In the genomic region with DNA sequence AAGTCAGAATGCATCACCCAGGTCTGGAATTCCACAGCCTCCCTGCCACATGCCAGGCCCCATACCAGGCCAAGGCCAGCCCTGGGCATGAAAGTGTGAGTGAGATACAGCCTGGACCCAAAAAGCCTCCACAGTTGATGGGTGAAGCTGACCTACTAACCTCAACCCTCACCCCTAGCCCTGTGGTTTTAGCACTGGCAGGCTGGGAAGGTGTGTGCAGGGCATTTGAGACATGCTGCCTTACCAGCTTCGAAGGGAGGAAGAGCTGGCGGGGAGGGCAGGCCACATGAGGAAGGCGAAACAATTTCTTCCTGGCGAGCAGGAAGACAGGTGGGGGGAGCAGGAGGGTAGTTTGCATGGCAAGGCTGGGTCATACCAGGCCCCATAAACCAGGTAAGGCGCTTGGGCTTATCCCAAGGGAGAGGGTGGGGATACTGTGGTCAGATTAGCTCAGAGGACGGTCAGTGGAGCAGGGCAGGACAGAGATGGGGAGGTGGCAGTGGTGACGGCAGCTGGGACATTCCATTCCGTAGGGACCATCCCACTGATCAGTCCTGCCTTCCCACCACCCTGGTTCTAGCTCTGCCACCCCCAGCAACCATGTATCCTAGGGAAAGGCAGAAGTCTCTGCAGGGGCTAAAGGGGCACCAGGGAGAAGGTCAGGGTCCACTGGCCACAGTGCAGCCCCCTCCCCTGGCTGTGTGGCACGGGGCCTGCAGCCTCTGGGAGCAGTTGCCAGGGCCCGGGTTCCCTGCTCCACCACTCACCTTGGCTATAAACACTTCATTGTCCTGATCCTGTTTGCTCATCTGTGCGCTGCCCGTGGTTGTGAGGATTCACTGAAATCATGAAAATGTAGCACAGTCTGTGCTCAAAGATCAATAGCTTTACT, we compare ENCODE assay signal across 23 cellular contexts.
"Had no signal": no experiment of that assay in that cellular context is flagged by ENCODE, and none has a peak within 500 bp of the region (broad histone marks: within the 10 kb centered on the region; RNA-seq: fewer than 3 reads in every experiment).

No MANE protein-coding gene starts in this region.

- DNase-seq: activated CD4-positive, alpha-beta T cell treated with anti-CD3 and anti-CD28 coated beads for 36 hours; activated CD4-positive, alpha-beta T cell treated with anti-CD3 and anti-CD28 coated beads, Interleukin-2, amount 50 U/mL, for 48 hours; activated gamma-delta T cell treated with Interleukin-2 at 50 U/mL for 16 hours; activated T-cell treated with anti-CD3 and anti-CD28 coated beads for 4 hours; adrenal gland; cortex of kidney; effector CD4-positive, alpha-beta T cell; gastrocnemius medialis; heart left ventricle; kidney glomerular epithelial cell; left ventricle myocardium inferior; mammary epithelial cell; midbrain; sigmoid colon; stimulated activated CD4-positive, alpha-beta T cell treated with anti-CD3 and anti-CD28 coated beads, Interleukin-1b, Interleukin-23, amount 100 ng/mL, for 48 hours; stimulated activated CD8-positive, alpha-beta memory T cell treated with anti-CD3 and anti-CD28 coated beads, Interleukin-4, amount 100 ng/mL, for 48 hours; stimulated activated naive CD4-positive, alpha-beta T cell treated with Interleukin-2 at 50 U/mL for 16 hours had no signal

- ATAC-seq: activated CD4-positive, alpha-beta T cell treated with anti-CD3 and anti-CD28 coated beads for 36 hours; activated naive CD4-positive, alpha-beta T cell treated with anti-CD3 and anti-CD28 coated beads, Interleukin-2, amount 50 U/mL, for 72 hours; gastrocnemius medialis; heart left ventricle; WTC11 had no signal

- H3K27me3 ChIP-seq: adrenal gland, breast epithelium, gastrocnemius medialis, sigmoid colon had no signal

- H3K36me3 ChIP-seq: adrenal gland, breast epithelium, gastrocnemius medialis, heart left ventricle, left ventricle myocardium inferior, sigmoid colon, tibial nerve had no signal

- H3K9me3 ChIP-seq: adrenal gland, breast epithelium, gastrocnemius medialis, heart left ventricle, left ventricle myocardium inferior, sigmoid colon, tibial nerve had no signal

- FAIRE-seq: astrocyte, TTC549 had no signal

- H3K4me1 ChIP-seq: adrenal gland, breast epithelium, gastrocnemius medialis, heart left ventricle, left ventricle myocardium inferior, sigmoid colon, tibial nerve had no signal

- H3K4me3 ChIP-seq: adrenal gland, breast epithelium, gastrocnemius medialis, heart left ventricle, left ventricle myocardium inferior, sigmoid colon, tibial nerve had no signal

- H3K27ac ChIP-seq: adrenal gland, breast epithelium, gastrocnemius medialis, heart left ventricle, left ventricle myocardium inferior, sigmoid colon, tibial nerve had no signal
